Comparison of ENCODE assay signal across 8 cellular contexts in genomic region chr16:9091867-9092281, GRCh38. TPM values are rescaled to one million over a fixed set of nuclear protein-coding genes. Genes with fewer than 3 reads are reported as not detected.
A peak's percentile ranks its signal among the peaks of the same experiment; 100 is the strongest.
DNase-seq lines count a peak whose midpoint lies in the region; FAIRE-seq and TF ChIP-seq lines count a peak whose summit lies in the region.

No MANE protein-coding gene starts in this region.

- TF ChIP-seq CTCF in prostate gland (IDR thresholded peaks at IDR 0.05) = no peak

- intact Hi-C loops in cardiac septum (cut with DNase I) = loop anchor here (2.0 to 5.0 kb wide), 2 partner anchors 129 to 470 kb away; partner anchors contain the start of genes METTL22 and USP7
- intact Hi-C loops in prostate gland (cut with DNase I) = no loop called here

- peaks cover 12% of the 10 kb centered on the region for H3K4me1 ChIP-seq in prostate gland (replicated peaks)

- 0% methylated on average over 19 of the region's 51 CpGs for WGBS in prostate gland

- TF ChIP-seq POLR2A in GM12891 (IDR thresholded peaks at IDR 0.05; ENCODE audit: low read depth, low read length) (no peak), prostate gland (IDR thresholded peaks at IDR 0.05) (no peak)

- H3K4me3 ChIP-seq in H7 (ENCODE audit: insufficient read depth, low read depth, low read length) (peak overlapping the region; percentile 99), prostate gland (peak overlapping the region; percentile 95 to 100)

- FAIRE-seq in GM12891 (lab: Jason Lieb, UNC) = peak; percentile 23

- H3K27me3 ChIP-seq in H7 (ENCODE audit: control insufficient read depth, insufficient read depth, low read length) (no peaks in the 10 kb centered on the region; the same call in 1 of the 2 replicates), prostate gland (replicated peaks; ENCODE audit: insufficient read depth) (no peaks in the 10 kb centered on the region)

- H3K27ac ChIP-seq in prostate gland = peak overlapping the region; percentile 97 to 99

- H3K9me3 ChIP-seq in prostate gland = no peaks in the 10 kb centered on the region

- peak; percentile 24 for DNase-seq in GM12891 (ENCODE audit: insufficient read length, low spot score)
- no peak for DNase-seq in H7
- peak; percentile 52 for DNase-seq in NAMALWA (ENCODE audit: low spot score)
- DNase-seq in activated naive CD4-positive, alpha-beta T cell (lab: John Stamatoyannopoulos, UW) = peak in 3 of 4 experiments; percentile 13 to 43 (median 27)
- peak; percentile 81 for DNase-seq in cardiac septum (ENCODE audit: low spot score)
- DNase-seq in prostate gland (ENCODE audit: low spot score) = peak; percentile 16
- no peak for DNase-seq in HK-2 (ENCODE audit: unreplicated experiment)
- no peak for DNase-seq in NK-92 (lab: John Stamatoyannopoulos, UW; ENCODE audit: unreplicated experiment)

- H3K36me3 ChIP-seq in H7 (replicated peaks; ENCODE audit: control insufficient read depth, insufficient read depth, low read length) = peaks cover 6% of the 10 kb centered on the region
- no peaks in the 10 kb centered on the region for H3K36me3 ChIP-seq in prostate gland

TF ChIP-seq in GM12891, 5 proteins besides CTCF, POLR2A, EP300 and RAD21:
- TF ChIP-seq SPI1 (IDR thresholded peaks at IDR 0.05; ENCODE audit: low read depth, low read length) (no peak), POLR2AphosphoS5 (IDR thresholded peaks at IDR 0.05; ENCODE audit: low read depth, low read length) (no peak), POU2F2 (IDR thresholded peaks at IDR 0.05; ENCODE audit: low read depth, low read length) (no peak), TAF1 (IDR thresholded peaks at IDR 0.05; ENCODE audit: low read depth, low read length) (no peak), PAX5 (IDR thresholded peaks at IDR 0.05; ENCODE audit: insufficient read depth, low read length, severe bottlenecking) (no peak)

RNA-seq across cellular contexts. Expression of gene HAPSTR1, which starts 0.4 kb away (rescaled TPM):
- polyA plus RNA-seq in GM12891 (2012; ENCODE audit: low read depth, missing spikeins) = 14.5 TPM
- 40.3 and 44.0 TPM in 2 replicates for total RNA-seq in H7 (2014; rRNA removed; shearing (Covaris generic))
- 59.6 TPM for total RNA-seq in cardiac septum
- total RNA-seq in prostate gland = 10 to 100 TPM; 45.5 to 68.6 TPM

Comparison
In these comparisons a context has a peak if more than half of its experiments do, and no peak if none do; other contexts are left out.
1. DNase-seq: peak in GM12891 (single experiment), NAMALWA (single experiment), activated naive CD4-positive, alpha-beta T cell (3 of 4), cardiac septum (single experiment) and prostate gland (single experiment); none in H7 (single experiment), HK-2 (single experiment) and NK-92 (single experiment).